In the genomic region with DNA sequence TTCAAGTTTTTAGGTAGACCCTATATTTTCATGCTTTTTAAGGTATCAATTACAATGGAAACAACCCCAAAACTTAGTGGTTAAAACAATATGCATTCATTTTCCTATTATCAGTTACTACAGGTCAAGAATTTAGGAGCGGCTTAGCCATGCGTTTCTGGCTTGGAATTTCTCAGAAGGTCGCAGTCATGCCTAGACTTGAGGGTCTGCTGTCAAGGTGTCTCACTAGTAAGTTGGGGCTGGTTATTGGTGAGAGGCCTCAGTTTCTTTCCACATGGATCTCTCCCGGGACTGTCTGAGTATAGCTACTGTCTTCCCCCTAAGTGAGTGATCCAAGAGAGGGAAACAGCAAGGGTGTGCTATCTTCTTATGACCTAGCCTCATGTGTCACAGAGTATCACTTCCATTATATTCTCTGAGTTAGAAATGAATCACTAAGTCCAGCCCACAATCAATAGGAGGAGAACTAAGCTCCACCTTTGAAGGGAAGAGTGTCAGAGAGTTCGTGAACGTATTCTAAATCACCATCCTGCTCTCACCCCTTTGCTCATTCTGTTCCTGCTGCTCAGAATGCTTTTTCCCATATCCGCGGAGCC, we compare ENCODE assay signal across 1 cellular context.
TF ChIP-seq lines count a peak whose summit lies in the region.

No MANE protein-coding gene starts in this region.

TF ChIP-seq in GM12878, 131 proteins besides CTCF, POLR2A, EP300 and RAD21 (continued from another document):
- TF ChIP-seq, protein P1, sequence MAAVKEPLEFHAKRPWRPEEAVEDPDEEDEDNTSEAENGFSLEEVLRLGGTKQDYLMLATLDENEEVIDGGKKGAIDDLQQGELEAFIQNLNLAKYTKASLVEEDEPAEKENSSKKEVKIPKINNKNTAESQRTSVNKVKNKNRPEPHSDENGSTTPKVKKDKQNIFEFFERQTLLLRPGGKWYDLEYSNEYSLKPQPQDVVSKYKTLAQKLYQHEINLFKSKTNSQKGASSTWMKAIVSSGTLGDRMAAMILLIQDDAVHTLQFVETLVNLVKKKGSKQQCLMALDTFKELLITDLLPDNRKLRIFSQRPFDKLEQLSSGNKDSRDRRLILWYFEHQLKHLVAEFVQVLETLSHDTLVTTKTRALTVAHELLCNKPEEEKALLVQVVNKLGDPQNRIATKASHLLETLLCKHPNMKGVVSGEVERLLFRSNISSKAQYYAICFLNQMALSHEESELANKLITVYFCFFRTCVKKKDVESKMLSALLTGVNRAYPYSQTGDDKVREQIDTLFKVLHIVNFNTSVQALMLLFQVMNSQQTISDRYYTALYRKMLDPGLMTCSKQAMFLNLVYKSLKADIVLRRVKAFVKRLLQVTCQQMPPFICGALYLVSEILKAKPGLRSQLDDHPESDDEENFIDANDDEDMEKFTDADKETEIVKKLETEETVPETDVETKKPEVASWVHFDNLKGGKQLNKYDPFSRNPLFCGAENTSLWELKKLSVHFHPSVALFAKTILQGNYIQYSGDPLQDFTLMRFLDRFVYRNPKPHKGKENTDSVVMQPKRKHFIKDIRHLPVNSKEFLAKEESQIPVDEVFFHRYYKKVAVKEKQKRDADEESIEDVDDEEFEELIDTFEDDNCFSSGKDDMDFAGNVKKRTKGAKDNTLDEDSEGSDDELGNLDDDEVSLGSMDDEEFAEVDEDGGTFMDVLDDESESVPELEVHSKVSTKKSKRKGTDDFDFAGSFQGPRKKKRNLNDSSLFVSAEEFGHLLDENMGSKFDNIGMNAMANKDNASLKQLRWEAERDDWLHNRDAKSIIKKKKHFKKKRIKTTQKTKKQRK (IDR thresholded peaks at IDR 0.05; ENCODE audit: low read depth, low read length): no peak
